Comparison of ENCODE assay signal across 8 cellular contexts in the genomic region with DNA sequence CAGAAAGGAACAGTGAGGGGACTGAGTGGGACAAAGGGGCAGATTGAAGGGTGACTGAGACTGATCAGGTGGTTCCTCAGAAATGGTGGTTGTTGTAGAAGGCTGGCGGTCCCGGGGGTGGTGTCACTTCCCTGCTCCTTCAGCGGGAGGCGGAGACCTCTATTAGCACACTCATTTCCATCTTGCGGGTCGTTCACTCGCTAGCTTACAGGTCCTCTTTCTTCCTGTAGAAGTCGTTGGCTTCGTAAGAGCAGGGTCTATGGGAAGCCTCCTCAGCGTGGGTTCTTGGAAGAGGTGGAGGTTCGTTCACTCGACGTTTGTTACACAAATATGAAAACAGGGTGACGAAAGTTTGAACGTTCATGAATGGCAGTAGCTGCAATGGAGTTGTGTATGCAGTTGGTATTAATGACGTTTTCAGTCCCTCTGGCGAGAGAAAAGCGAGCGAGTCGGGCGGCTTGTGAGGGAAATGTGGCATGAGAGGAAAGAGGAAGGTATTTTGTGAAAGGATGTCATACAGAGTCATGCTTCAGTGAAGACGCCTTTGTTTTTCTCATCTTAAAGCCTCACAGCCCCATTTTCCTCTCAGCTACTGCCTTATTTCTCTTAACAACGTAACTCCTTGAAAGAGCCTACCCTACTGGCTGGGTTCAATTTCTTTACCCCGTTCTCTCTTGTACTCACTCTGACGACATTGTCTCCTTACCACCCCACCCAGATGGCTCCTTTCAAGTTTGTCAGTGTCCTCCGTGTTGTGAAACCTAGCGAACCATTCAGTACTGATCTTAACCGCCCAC. TPM values are rescaled to one million over a fixed set of nuclear protein-coding genes. Genes with fewer than 3 reads are reported as not detected.
A peak's percentile ranks its signal among the peaks of the same experiment; 100 is the strongest.
DNase-seq lines count a peak whose midpoint lies in the region; ATAC-seq and TF ChIP-seq lines count a peak whose summit lies in the region.

No MANE protein-coding gene starts in this region.

- no peaks in the 10 kb centered on the region for H3K36me3 ChIP-seq in esophagus muscularis mucosa
- H3K36me3 ChIP-seq in thyroid gland, result peaks cover 0 to 2% of the 10 kb centered on the region in 2 donors

- WGBS in esophagus muscularis mucosa, result 25% methylated on average over 28 of the region's 28 CpGs
- WGBS in thyroid gland, 2 donors, result 11 to 29% methylated on average over 28 of the region's 28 CpGs

- TF ChIP-seq CTCF in esophagus muscularis mucosa (IDR thresholded peaks at IDR 0.05) (no peak), thyroid gland (IDR thresholded peaks at IDR 0.05) (no peak)

- H3K36me3 Mint-ChIP-seq in natural killer cell treated with Interleukin-12 subunit alpha and Interleukin-12 subunit beta and Interleukin-15 and Interleukin-18, amount 100 ng/mL, for 72 hours, result peaks cover 5% of the 10 kb centered on the region

- H3K9me3 Mint-ChIP-seq in natural killer cell treated with Interleukin-12 subunit alpha and Interleukin-12 subunit beta and Interleukin-15 and Interleukin-18, amount 100 ng/mL, for 72 hours, result no peaks in the 10 kb centered on the region

- H3K9me3 ChIP-seq in esophagus muscularis mucosa (no peaks in the 10 kb centered on the region), thyroid gland (no peaks in the 10 kb centered on the region)

- DNase-seq in AG20443 (ENCODE audit: low spot score), result peak; percentile 40
- peak; percentile 73 for DNase-seq in NCI-H774 (lab: John Stamatoyannopoulos, UW)
- peak; percentile 26 for DNase-seq in activated T-cell treated with anti-CD3 and anti-CD28 coated beads for 24 hours (ENCODE audit: low read depth)
- DNase-seq in esophagus muscularis mucosa (ENCODE audit: extremely low spot score), result peak; percentile 93
- DNase-seq in natural killer cell treated with Interleukin-12 subunit alpha and Interleukin-12 subunit beta and Interleukin-15 and Interleukin-18, amount 100 ng/mL, for 72 hours (ENCODE audit: low spot score), result no peak
- DNase-seq in thyroid gland, result peak; percentile 61 to 76

- TF ChIP-seq EP300 in esophagus muscularis mucosa (IDR thresholded peaks at IDR 0.05), result no peak

- ATAC-seq in GM18868 (IDR thresholded peaks at IDR 0.05; ENCODE audit: unreplicated experiment) (peak; percentile 29), HG03108 (IDR thresholded peaks at IDR 0.05; ENCODE audit: unreplicated experiment) (peak; percentile 16)
- ATAC-seq in natural killer cell treated with Interleukin-12 subunit alpha and Interleukin-12 subunit beta and Interleukin-15 and Interleukin-18, amount 100 ng/mL, for 72 hours, result peak in 1 of 2 donors; percentile 69

- intact Hi-C loops in esophagus muscularis mucosa (cut with DNase I), result no loop called here
- intact Hi-C loops in thyroid gland (cut with DNase I), result no loop called here

- H3K4me3 ChIP-seq in esophagus muscularis mucosa, result peak overlapping the region; percentile 64 to 79 (median 71)
- peak overlapping the region; percentile 22 to 63 (median 59) for H3K4me3 ChIP-seq in thyroid gland (replicated peaks in 1 of 3)

- peaks cover 8 to 15% of the 10 kb centered on the region in 2 donors for H3K27me3 Mint-ChIP-seq in natural killer cell treated with Interleukin-12 subunit alpha and Interleukin-12 subunit beta and Interleukin-15 and Interleukin-18, amount 100 ng/mL, for 72 hours

- H3K27ac ChIP-seq in esophagus muscularis mucosa (replicated peaks in 1 of 4), result peak overlapping the region; percentile 87 to 96 (median 91)
- H3K27ac ChIP-seq in thyroid gland, result peak overlapping the region; percentile 93 to 98 (median 95)

- H3K4me1 Mint-ChIP-seq in natural killer cell treated with Interleukin-12 subunit alpha and Interleukin-12 subunit beta and Interleukin-15 and Interleukin-18, amount 100 ng/mL, for 72 hours (ENCODE audit: low read depth in 2 of 2), result peaks cover 18 to 21% of the 10 kb centered on the region in 2 donors

- TF ChIP-seq POLR2A in esophagus muscularis mucosa (IDR thresholded peaks at IDR 0.05; ENCODE audit: low read depth) (no peak), thyroid gland (IDR thresholded peaks at IDR 0.05) (no peak)

- H3K27me3 ChIP-seq in esophagus muscularis mucosa, result no peaks in the 10 kb centered on the region
- H3K27me3 ChIP-seq in thyroid gland, result no peaks in the 10 kb centered on the region

- H3K4me3 Mint-ChIP-seq in natural killer cell treated with Interleukin-12 subunit alpha and Interleukin-12 subunit beta and Interleukin-15 and Interleukin-18, amount 100 ng/mL, for 72 hours, result peak overlapping the region; percentile 88

- H3K4me1 ChIP-seq in esophagus muscularis mucosa, result peaks cover 4 to 12% (median 9%) of the 10 kb centered on the region in 4 donors
- H3K4me1 ChIP-seq in thyroid gland, result peaks cover 0 to 6% of the 10 kb centered on the region in 2 donors

- peak overlapping the region; percentile 77 to 88 for H3K27ac Mint-ChIP-seq in natural killer cell treated with Interleukin-12 subunit alpha and Interleukin-12 subunit beta and Interleukin-15 and Interleukin-18, amount 100 ng/mL, for 72 hours

RNA-seq across cellular contexts. Expression of a gene that starts 0.7 kb away (rescaled TPM):
- 10 to 100 TPM in 1 of 4 donors, 1 to 10 TPM in 3; 4.0 to 12.9 (median 7.1) TPM for total RNA-seq in esophagus muscularis mucosa
- 1 to 10 TPM; 1.9 to 4.9 TPM for total RNA-seq in natural killer cell treated with Interleukin-12 subunit alpha and Interleukin-12 subunit beta and Interleukin-15 and Interleukin-18, amount 100 ng/mL, for 72 hours
- total RNA-seq in thyroid gland, result 10 to 100 TPM; 26.5 to 94.1 (median 48.1) TPM
